8 cellular contexts compared by ENCODE assay signal in the genomic region with DNA sequence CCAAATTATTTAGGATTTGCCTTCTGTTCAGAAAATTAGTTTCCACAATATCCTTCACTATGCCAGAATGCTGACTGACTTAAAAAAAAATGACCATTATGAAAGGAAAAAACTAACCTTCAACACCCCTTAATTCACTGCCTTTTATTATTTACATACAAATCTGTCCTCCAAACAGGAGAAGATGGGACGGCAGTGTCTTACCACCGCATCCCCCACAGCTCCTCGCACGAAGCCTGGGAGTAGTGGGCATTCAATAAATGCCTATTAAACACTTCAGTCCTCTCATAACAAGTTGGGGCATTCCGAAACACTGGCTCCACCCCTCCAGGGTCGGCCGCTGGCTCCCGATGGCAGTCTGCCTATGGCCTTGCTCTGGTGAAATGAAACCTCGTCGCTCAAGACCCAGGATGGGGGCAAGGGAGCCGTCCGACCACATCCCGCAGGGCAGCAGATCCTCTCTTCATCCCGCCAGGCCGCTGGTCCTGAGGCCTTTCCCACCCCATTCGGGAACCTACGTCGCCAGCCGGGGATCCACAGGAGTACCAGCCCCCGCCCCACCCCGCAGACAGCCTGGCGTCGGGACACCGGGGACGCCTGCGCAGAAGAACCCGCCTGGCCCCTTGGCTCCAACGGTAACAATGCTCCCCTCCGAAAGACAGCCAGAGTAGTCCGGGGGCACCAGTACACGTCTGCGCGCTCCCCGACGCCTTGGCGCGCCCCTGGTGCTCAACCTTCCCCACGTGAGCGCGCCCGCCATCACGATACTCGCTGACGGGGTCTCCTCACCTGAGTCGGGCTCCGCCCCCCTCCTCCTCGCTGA. TPM values are rescaled to one million over a fixed set of nuclear protein-coding genes. Genes with fewer than 3 reads are reported as not detected.
A peak's percentile ranks its signal among the peaks of the same experiment; 100 is the strongest.
DNase-seq lines count a peak whose midpoint lies in the region; ATAC-seq, FAIRE-seq and TF ChIP-seq lines count a peak whose summit lies in the region.

No MANE protein-coding gene starts in this region.

- peak overlapping the region; percentile 64 to 85 for H3K4me3 ChIP-seq in DND-41 (ENCODE audit: low read depth in 1 of 2, low read length in 2 of 2)
- H3K4me3 ChIP-seq in rectal smooth muscle tissue (ENCODE audit: low read length) = peak overlapping the region; percentile 71

- intact Hi-C loops in left ventricle myocardium superior (cut with micrococcal nuclease) = no loop called here

- peak overlapping the region; percentile 93 for H3K9ac ChIP-seq in DND-41 (ENCODE audit: low read depth, low read length)
- peak overlapping the region; percentile 93 for H3K9ac ChIP-seq in rectal smooth muscle tissue (ENCODE audit: low read length)

- peak overlapping the region; percentile 99 for H3K4me2 ChIP-seq in DND-41 (ENCODE audit: insufficient read depth, low read length)

- H3K4me1 ChIP-seq in DND-41 (ENCODE audit: insufficient read depth, low read length) (peaks cover 39% of the 10 kb centered on the region), rectal smooth muscle tissue (ENCODE audit: control insufficient read depth, insufficient read depth, low read length) (peaks cover 16% of the 10 kb centered on the region)

- H3K36me3 ChIP-seq in DND-41 (ENCODE audit: insufficient read depth, low read length) (no peaks in the 10 kb centered on the region; the same call in 1 of the 2 replicates), rectal smooth muscle tissue (ENCODE audit: control insufficient read depth, insufficient read depth, low read length) (no peaks in the 10 kb centered on the region)

- no peak for FAIRE-seq in D721Med (lab: Jason Lieb, UNC)

- H3K27ac ChIP-seq in DND-41 (ENCODE audit: low read length) (peak overlapping the region; percentile 89), rectal smooth muscle tissue (ENCODE audit: low read depth, low read length) (peak overlapping the region; percentile 91)

- H2AFZ ChIP-seq in DND-41 (ENCODE audit: low read depth, low read length) = peak overlapping the region; percentile 86

- ATAC-seq in DND-41 (ENCODE audit: insufficient read depth, low read depth) (peak; percentile 48), GM21360 (IDR thresholded peaks at IDR 0.05; ENCODE audit: unreplicated experiment) (peak; percentile 35), left ventricle myocardium superior (peak; percentile 63)

- no peaks in the 10 kb centered on the region for H3K27me3 ChIP-seq in DND-41 (ENCODE audit: insufficient read depth, low read length, poor library complexity)
- no peaks in the 10 kb centered on the region for H3K27me3 ChIP-seq in rectal smooth muscle tissue (ENCODE audit: control insufficient read depth, insufficient read depth, low read length)

- no peaks in the 10 kb centered on the region for H3K9me3 ChIP-seq in DND-41 (ENCODE audit: insufficient read depth, low read length, severe bottlenecking)

- TF ChIP-seq CTCF in DND-41 (IDR thresholded peaks at IDR 0.05; ENCODE audit: borderline replicate concordance, extremely low read depth, low read length, poor library complexity, severe bottlenecking) = no peak
- TF ChIP-seq CTCF in D721Med (IDR thresholded peaks at IDR 0.05; ENCODE audit: insufficient read depth, missing control alignments) = no peak

- H3K79me2 ChIP-seq in DND-41 (ENCODE audit: insufficient read depth, low read length) = peaks cover 50% of the 10 kb centered on the region

- DNase-seq in DND-41 (no peak), HS-27A (ENCODE audit: low read depth) (peak; percentile 73), SK-MEL-5 (ENCODE audit: low read depth, low spot score) (peak; percentile 70), amniotic stem cell (lab: John Stamatoyannopoulos, UW) (peak; percentile 54), left ventricle myocardium superior (peak; percentile 84), D721Med (ENCODE audit: insufficient read length, low spot score) (no peak)

- H4K20me1 ChIP-seq in DND-41 (ENCODE audit: insufficient read depth, low read length) = peaks cover 7% of the 10 kb centered on the region; the same call in 1 of the 2 replicates

- in situ Hi-C loops in SK-MEL-5 (cut with HindIII; ENCODE audit: low pct_unique_long_range_greater_than_20kb, low sequenced_read_pairs) = no loop called here

RNA-seq across cellular contexts. Expression of gene ZBTB5, which starts 0.6 kb away (rescaled TPM):
- total RNA-seq in SK-MEL-5 (2014; rRNA removed; shearing (Covaris generic)) = 6.5 and 7.5 TPM in 2 replicates
- 4.0 and 5.8 TPM in 2 replicates for polyA plus RNA-seq in SK-MEL-5 (2015; cell fraction: cytosol; rRNA removed)
- polyA plus RNA-seq in SK-MEL-5 (2015; cell fraction: nucleus; rRNA removed) = 21.9 and 26.1 TPM in 2 replicates
- 5.2 TPM for total RNA-seq in left ventricle myocardium superior

RNA-seq across cellular contexts. Expression of gene POLR1E, which starts 21.1 kb away (rescaled TPM):
- 44.0 and 51.3 TPM in 2 replicates for total RNA-seq in SK-MEL-5 (2014; rRNA removed; shearing (Covaris generic))
- 30.7 and 34.0 TPM in 2 replicates for polyA plus RNA-seq in SK-MEL-5 (2015; cell fraction: cytosol; rRNA removed)
- 10.8 and 15.9 TPM in 2 replicates for polyA plus RNA-seq in SK-MEL-5 (2015; cell fraction: nucleus; rRNA removed)
- total RNA-seq in left ventricle myocardium superior = 10.4 TPM

RNA-seq across cellular contexts. Expression of gene GRHPR, which starts 42.1 kb away (rescaled TPM):
- 139 and 142 TPM in 2 replicates for total RNA-seq in SK-MEL-5 (2014; rRNA removed; shearing (Covaris generic))
- 155 and 180 TPM in 2 replicates for polyA plus RNA-seq in SK-MEL-5 (2015; cell fraction: cytosol; rRNA removed)
- polyA plus RNA-seq in SK-MEL-5 (2015; cell fraction: nucleus; rRNA removed) = 126 and 159 TPM in 2 replicates
- total RNA-seq in left ventricle myocardium superior = 117 TPM

Comparison
In these comparisons a context has a peak if more than half of its experiments do, and no peak if none do; other contexts are left out.
1. DNase-seq: peak in HS-27A (single experiment), SK-MEL-5 (single experiment), amniotic stem cell (single experiment) and left ventricle myocardium superior (single experiment); none in DND-41 (single experiment) and D721Med (single experiment).
2. Peak in every context shown above with its lines, with median percentiles within 50 percentile points of each other: ATAC-seq.